In genomic region chr10:100373298-100374136, GRCh38 we compare ENCODE assay signal across 1 cellular context.
TF ChIP-seq lines count a peak whose summit lies in the region.

No MANE protein-coding gene starts in this region.

TF ChIP-seq in HepG2, 621 proteins besides CTCF, POLR2A, EP300 and RAD21 (continued from another document and continues in another):
- TF ChIP-seq, protein P1, sequence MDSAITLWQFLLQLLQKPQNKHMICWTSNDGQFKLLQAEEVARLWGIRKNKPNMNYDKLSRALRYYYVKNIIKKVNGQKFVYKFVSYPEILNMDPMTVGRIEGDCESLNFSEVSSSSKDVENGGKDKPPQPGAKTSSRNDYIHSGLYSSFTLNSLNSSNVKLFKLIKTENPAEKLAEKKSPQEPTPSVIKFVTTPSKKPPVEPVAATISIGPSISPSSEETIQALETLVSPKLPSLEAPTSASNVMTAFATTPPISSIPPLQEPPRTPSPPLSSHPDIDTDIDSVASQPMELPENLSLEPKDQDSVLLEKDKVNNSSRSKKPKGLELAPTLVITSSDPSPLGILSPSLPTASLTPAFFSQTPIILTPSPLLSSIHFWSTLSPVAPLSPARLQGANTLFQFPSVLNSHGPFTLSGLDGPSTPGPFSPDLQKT (CRISPR knock-in tag; IDR thresholded peaks at IDR 0.05; ENCODE audit: borderline replicate concordance) = no peak
- no peak for TF ChIP-seq MBD4 (IDR thresholded peaks at IDR 0.05; ENCODE audit: borderline replicate concordance, low read length)
- TF ChIP-seq ZNF546 (CRISPR knock-in tag; conservative IDR thresholded peaks at IDR 0.05) = no peak
- no peak for TF ChIP-seq BRCA1 (CRISPR knock-in tag; IDR thresholded peaks at IDR 0.05)
- TF ChIP-seq ZFAT (CRISPR knock-in tag; conservative IDR thresholded peaks at IDR 0.05) = no peak
- peak; percentile 33; the same call in 1 of the 2 replicates for TF ChIP-seq CBX5 (CRISPR knock-in tag; IDR thresholded peaks at IDR 0.05; ENCODE audit: borderline replicate concordance)
- no peak for TF ChIP-seq FOXM1 (CRISPR knock-in tag; IDR thresholded peaks at IDR 0.05)
- no peak for TF ChIP-seq U2AF2 (IDR thresholded peaks at IDR 0.05; ENCODE audit: low read depth, low read length)
- TF ChIP-seq NONO (IDR thresholded peaks at IDR 0.05) = no peak
- TF ChIP-seq NONO (CRISPR knock-in tag; conservative IDR thresholded peaks at IDR 0.05) = peak; percentile 47
- no peak; the same call in 1 of the 2 replicates for TF ChIP-seq KMT2B (CRISPR knock-in tag; IDR thresholded peaks at IDR 0.05)
- peak; percentile 89 for TF ChIP-seq CHD4 (IDR thresholded peaks at IDR 0.05; ENCODE audit: borderline replicate concordance, low read length)
- TF ChIP-seq, protein P2, sequence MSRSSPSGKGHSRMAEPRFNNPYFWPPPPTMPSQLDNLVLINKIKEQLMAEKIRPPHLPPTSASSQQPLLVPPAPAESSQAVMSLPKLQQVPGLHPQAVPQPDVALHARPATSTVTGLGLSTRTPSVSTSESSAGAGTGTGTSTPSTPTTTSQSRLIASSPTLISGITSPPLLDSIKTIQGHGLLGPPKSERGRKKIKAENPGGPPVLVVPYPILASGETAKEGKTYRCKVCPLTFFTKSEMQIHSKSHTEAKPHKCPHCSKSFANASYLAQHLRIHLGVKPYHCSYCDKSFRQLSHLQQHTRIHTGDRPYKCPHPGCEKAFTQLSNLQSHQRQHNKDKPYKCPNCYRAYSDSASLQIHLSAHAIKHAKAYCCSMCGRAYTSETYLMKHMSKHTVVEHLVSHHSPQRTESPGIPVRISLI (CRISPR knock-in tag; IDR thresholded peaks at IDR 0.05; ENCODE audit: borderline replicate concordance) = peak; percentile 99
- TF ChIP-seq, protein P3, sequence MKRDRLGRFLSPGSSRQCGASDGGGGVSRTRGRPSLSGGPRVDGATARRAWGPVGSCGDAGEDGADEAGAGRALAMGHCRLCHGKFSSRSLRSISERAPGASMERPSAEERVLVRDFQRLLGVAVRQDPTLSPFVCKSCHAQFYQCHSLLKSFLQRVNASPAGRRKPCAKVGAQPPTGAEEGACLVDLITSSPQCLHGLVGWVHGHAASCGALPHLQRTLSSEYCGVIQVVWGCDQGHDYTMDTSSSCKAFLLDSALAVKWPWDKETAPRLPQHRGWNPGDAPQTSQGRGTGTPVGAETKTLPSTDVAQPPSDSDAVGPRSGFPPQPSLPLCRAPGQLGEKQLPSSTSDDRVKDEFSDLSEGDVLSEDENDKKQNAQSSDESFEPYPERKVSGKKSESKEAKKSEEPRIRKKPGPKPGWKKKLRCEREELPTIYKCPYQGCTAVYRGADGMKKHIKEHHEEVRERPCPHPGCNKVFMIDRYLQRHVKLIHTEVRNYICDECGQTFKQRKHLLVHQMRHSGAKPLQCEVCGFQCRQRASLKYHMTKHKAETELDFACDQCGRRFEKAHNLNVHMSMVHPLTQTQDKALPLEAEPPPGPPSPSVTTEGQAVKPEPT (CRISPR knock-in tag; IDR thresholded peaks at IDR 0.05; ENCODE audit: low read depth) = no peak; the same call in 1 of the 2 replicates
- no peak for TF ChIP-seq CHD2 (IDR thresholded peaks at IDR 0.05; ENCODE audit: low read depth, low read length)
- TF ChIP-seq BCL3 (CRISPR knock-in tag; IDR thresholded peaks at IDR 0.05) = no peak
- TF ChIP-seq ADNP (CRISPR knock-in tag; IDR thresholded peaks at IDR 0.05) = no peak
- no peak for TF ChIP-seq DNMT1 (CRISPR knock-in tag; IDR thresholded peaks at IDR 0.05)
- TF ChIP-seq SRF (IDR thresholded peaks at IDR 0.05; ENCODE audit: low read depth, low read length) = 0 out of 2 replicates have a peak, but pooled peaks have one; percentile 18
- peak; percentile 54; the same call in 1 of the 2 replicates for TF ChIP-seq PHF21A (CRISPR knock-in tag; IDR thresholded peaks at IDR 0.05)
- TF ChIP-seq KDM5B (CRISPR knock-in tag; IDR thresholded peaks at IDR 0.05; ENCODE audit: borderline replicate concordance) = peak; percentile 33; the same call in 1 of the 2 replicates
- TF ChIP-seq ZNF142 (CRISPR knock-in tag; IDR thresholded peaks at IDR 0.05) = no peak
- TF ChIP-seq RNF219 (CRISPR knock-in tag; IDR thresholded peaks at IDR 0.05) = no peak
- peak; percentile 91 for TF ChIP-seq RBFOX2 (IDR thresholded peaks at IDR 0.05; ENCODE audit: low read depth, low read length)
- TF ChIP-seq SP4 (CRISPR knock-in tag; IDR thresholded peaks at IDR 0.05) = no peak
- TF ChIP-seq, protein P4, sequence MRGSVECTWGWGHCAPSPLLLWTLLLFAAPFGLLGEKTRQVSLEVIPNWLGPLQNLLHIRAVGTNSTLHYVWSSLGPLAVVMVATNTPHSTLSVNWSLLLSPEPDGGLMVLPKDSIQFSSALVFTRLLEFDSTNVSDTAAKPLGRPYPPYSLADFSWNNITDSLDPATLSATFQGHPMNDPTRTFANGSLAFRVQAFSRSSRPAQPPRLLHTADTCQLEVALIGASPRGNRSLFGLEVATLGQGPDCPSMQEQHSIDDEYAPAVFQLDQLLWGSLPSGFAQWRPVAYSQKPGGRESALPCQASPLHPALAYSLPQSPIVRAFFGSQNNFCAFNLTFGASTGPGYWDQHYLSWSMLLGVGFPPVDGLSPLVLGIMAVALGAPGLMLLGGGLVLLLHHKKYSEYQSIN (CRISPR knock-in tag; IDR thresholded peaks at IDR 0.05; ENCODE audit: borderline replicate concordance) = no peak
- no peak for TF ChIP-seq ZSCAN25 (CRISPR knock-in tag; IDR thresholded peaks at IDR 0.05)
- TF ChIP-seq JUNB (CRISPR knock-in tag; IDR thresholded peaks at IDR 0.05; ENCODE audit: borderline replicate concordance) = 0 out of 2 replicates have a peak, but pooled peaks have one; percentile 6
- peak; percentile 59; the same call in 1 of the 2 replicates for TF ChIP-seq MIXL1 (CRISPR knock-in tag; IDR thresholded peaks at IDR 0.05)
- no peak for TF ChIP-seq IKZF1 (IDR thresholded peaks at IDR 0.05)
- no peak; the same call in 1 of the 2 replicates for TF ChIP-seq ZNF782 (CRISPR knock-in tag; IDR thresholded peaks at IDR 0.05; ENCODE audit: borderline replicate concordance)
- no peak for TF ChIP-seq CBFB (CRISPR knock-in tag; IDR thresholded peaks at IDR 0.05)
- TF ChIP-seq ZNF678 (CRISPR knock-in tag; IDR thresholded peaks at IDR 0.05) = 0 out of 2 replicates have a peak, but pooled peaks have one; percentile 43
- peak; percentile 89 for TF ChIP-seq HBP1 (CRISPR knock-in tag; IDR thresholded peaks at IDR 0.05; ENCODE audit: low read depth)
- peak; percentile 74; the same call in 1 of the 2 replicates for TF ChIP-seq ZNF317 (CRISPR knock-in tag; IDR thresholded peaks at IDR 0.05)
- TF ChIP-seq, protein P5, sequence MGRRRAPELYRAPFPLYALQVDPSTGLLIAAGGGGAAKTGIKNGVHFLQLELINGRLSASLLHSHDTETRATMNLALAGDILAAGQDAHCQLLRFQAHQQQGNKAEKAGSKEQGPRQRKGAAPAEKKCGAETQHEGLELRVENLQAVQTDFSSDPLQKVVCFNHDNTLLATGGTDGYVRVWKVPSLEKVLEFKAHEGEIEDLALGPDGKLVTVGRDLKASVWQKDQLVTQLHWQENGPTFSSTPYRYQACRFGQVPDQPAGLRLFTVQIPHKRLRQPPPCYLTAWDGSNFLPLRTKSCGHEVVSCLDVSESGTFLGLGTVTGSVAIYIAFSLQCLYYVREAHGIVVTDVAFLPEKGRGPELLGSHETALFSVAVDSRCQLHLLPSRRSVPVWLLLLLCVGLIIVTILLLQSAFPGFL (CRISPR knock-in tag; IDR thresholded peaks at IDR 0.05) = no peak
- TF ChIP-seq POLR2AphosphoS2 (IDR thresholded peaks at IDR 0.05; ENCODE audit: low read depth, low read length) = no peak
- no peak; the same call in none of the 2 replicates for TF ChIP-seq TGIF2 (CRISPR knock-in tag; IDR thresholded peaks at IDR 0.05)
- TF ChIP-seq ARID2 (CRISPR knock-in tag; IDR thresholded peaks at IDR 0.05; ENCODE audit: borderline replicate concordance) = no peak
- TF ChIP-seq NFYB (CRISPR knock-in tag; IDR thresholded peaks at IDR 0.05) = peak; percentile 94
- no peak for TF ChIP-seq ZBTB1 (CRISPR knock-in tag; IDR thresholded peaks at IDR 0.05; ENCODE audit: borderline replicate concordance)
- TF ChIP-seq KDM1A (CRISPR knock-in tag; IDR thresholded peaks at IDR 0.05) = 0 out of 2 replicates have a peak, but pooled peaks have one; percentile 47
- no peak for TF ChIP-seq ZNF343 (CRISPR knock-in tag; IDR thresholded peaks at IDR 0.05)
- TF ChIP-seq, protein P6, sequence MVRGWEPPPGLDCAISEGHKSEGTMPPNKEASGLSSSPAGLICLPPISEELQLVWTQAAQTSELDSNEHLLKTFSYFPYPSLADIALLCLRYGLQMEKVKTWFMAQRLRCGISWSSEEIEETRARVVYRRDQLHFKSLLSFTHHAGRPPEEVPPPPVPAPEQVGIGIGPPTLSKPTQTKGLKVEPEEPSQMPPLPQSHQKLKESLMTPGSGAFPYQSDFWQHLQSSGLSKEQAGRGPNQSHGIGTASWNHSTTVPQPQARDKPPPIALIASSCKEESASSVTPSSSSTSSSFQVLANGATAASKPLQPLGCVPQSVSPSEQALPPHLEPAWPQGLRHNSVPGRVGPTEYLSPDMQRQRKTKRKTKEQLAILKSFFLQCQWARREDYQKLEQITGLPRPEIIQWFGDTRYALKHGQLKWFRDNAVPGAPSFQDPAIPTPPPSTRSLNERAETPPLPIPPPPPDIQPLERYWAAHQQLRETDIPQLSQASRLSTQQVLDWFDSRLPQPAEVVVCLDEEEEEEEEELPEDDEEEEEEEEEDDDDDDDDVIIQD (CRISPR knock-in tag; IDR thresholded peaks at IDR 0.05; ENCODE audit: low read depth) = no peak; the same call in 1 of the 2 replicates
